Comparison of ENCODE assay signal across 26 cellular contexts in the genomic region with DNA sequence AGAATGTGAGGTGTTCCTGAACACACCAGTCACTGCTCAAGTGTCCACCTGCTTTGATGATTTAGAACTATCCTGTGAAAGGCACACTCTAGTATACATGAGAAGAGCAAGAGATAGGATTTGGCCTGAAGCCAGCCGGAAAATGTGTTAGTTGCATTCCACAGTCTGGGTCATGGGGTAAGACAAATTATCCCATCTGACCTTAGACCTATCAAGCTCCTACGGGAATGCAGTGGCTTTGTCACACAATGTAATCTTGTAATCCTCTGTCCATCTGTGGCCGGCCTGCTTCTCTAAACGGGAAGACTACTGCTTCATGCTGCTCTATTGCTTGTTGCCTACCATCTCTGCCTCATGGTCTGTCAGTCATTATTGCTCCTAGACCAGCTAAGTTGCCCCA.
DNase-seq lines count a peak whose midpoint lies in the region; ATAC-seq and TF ChIP-seq lines count a peak whose summit lies in the region.
"Had no signal": no experiment of that assay in that cellular context is flagged by ENCODE, and none has a peak within 500 bp of the region (broad histone marks: within the 10 kb centered on the region; RNA-seq: fewer than 3 reads in every experiment).

No MANE protein-coding gene starts in this region.

- CTCF ChIA-PET in Caco-2 (lab: Charles Lee) = no interaction called here

- DNase-seq in Caco-2 (peak; percentile 9 to 42), HT-29 (ENCODE audit: low spot score) (peak; percentile 4), brain microvascular endothelial cell (peak; percentile 27), lung microvascular endothelial cell (ENCODE audit: low read depth in 2 of 2) (peak; percentile 2 to 12), dermis blood vessel endothelial cell (no peak)
- DNase-seq in stimulated activated naive CD4-positive, alpha-beta T cell treated with Interleukin-2 at 50 U/mL for 16 hours (lab: John Stamatoyannopoulos, UW) = no peak
- DNase-seq: activated CD8-positive, alpha-beta T cell treated with anti-CD3 and anti-CD28 coated beads for 36 hours; activated naive CD4-positive, alpha-beta T cell; activated T-cell treated with anti-CD3 and anti-CD28 coated beads, Interleukin-2, amount 50 U/mL, for 24 hours; amniotic stem cell; CD4-positive, alpha-beta memory T cell; central memory CD4-positive, alpha-beta T cell; DMS79; effector memory CD4-positive, alpha-beta T cell; HCEC 1CT; NCI-H1105 treated with DMSO at 0.1 percent for 48 hours; NCI-H2107; NCI-H774; stimulated activated CD4-positive, alpha-beta T cell treated with anti-CD3 and anti-CD28 coated beads, Interleukin-4, amount 100 ng/mL, for 4 hours had no signal

- no peaks in the 10 kb centered on the region for H3K27me3 ChIP-seq in Caco-2 (replicated peaks; ENCODE audit: control insufficient read depth, insufficient read depth, low read length)
- no peaks in the 10 kb centered on the region for H3K27me3 ChIP-seq in brain microvascular endothelial cell (replicated peaks)
- H3K27me3 ChIP-seq: esophagus muscularis mucosa had no signal

- no peaks in the 10 kb centered on the region for H3K9me3 Mint-ChIP-seq in Caco-2 (ENCODE audit: unreplicated experiment)
- H3K9me3 Mint-ChIP-seq: activated CD8-positive, alpha-beta T cell treated with anti-CD3 and anti-CD28 coated beads for 36 hours; activated T-cell treated with anti-CD3 and anti-CD28 coated beads, Interleukin-2, amount 50 U/mL, for 24 hours; CD4-positive, alpha-beta memory T cell; T-helper 2 cell treated with Interferon-gamma antibody and Interleukin-4, amounts not matched to agents 5 μg/mL and 100 μg/mL, for 36 hours; type B pancreatic cell had no signal

- H3K27ac ChIP-seq in brain microvascular endothelial cell = no peak overlapping the region
- H3K27ac ChIP-seq: esophagus muscularis mucosa had no signal

- no TSS peak for BruUV-seq in Caco-2 (replicated peaks; lab: Mats Ljungman, UMichigan)

- no peaks in the 10 kb centered on the region for H3K36me3 Mint-ChIP-seq in Caco-2 (ENCODE audit: insufficient read depth, unreplicated experiment)
- H3K36me3 Mint-ChIP-seq: CD4-positive, alpha-beta memory T cell; type B pancreatic cell had no signal

- H3K9me3 ChIP-seq in Caco-2 = no peaks in the 10 kb centered on the region
- H3K9me3 ChIP-seq: esophagus muscularis mucosa had no signal

- H3K4me3 ChIP-seq in Caco-2 (ENCODE audit: low read depth, low read length) (no peak overlapping the region), brain microvascular endothelial cell (ENCODE audit: low read depth, low read length) (no peak overlapping the region)
- H3K4me3 ChIP-seq: esophagus muscularis mucosa had no signal

- no peak overlapping the region for H3K27ac Mint-ChIP-seq in Caco-2 (ENCODE audit: unreplicated experiment)
- H3K27ac Mint-ChIP-seq: activated CD8-positive, alpha-beta T cell treated with anti-CD3 and anti-CD28 coated beads for 36 hours; activated T-cell treated with anti-CD3 and anti-CD28 coated beads, Interleukin-2, amount 50 U/mL, for 24 hours; CD4-positive, alpha-beta memory T cell; T-helper 2 cell treated with Interferon-gamma antibody and Interleukin-4, amounts not matched to agents 5 μg/mL and 100 μg/mL, for 36 hours; type B pancreatic cell had no signal

- H3K36me3 ChIP-seq in Caco-2 (ENCODE audit: control insufficient read depth, insufficient read depth, low read length) (no peaks in the 10 kb centered on the region), brain microvascular endothelial cell (replicated peaks) (no peaks in the 10 kb centered on the region)
- H3K36me3 ChIP-seq: esophagus muscularis mucosa had no signal

- in situ Hi-C loops in brain microvascular endothelial cell (cut with HindIII; ENCODE audit: low pct_ligation_motif_present, low sequenced_read_pairs) = no loop called here

- POLR2A ChIA-PET in Caco-2 (lab: Charles Lee) = no interaction called here

- H3K4me3 Mint-ChIP-seq in Caco-2 (ENCODE audit: unreplicated experiment) = no peak overlapping the region
- H3K4me3 Mint-ChIP-seq: activated CD8-positive, alpha-beta T cell treated with anti-CD3 and anti-CD28 coated beads for 36 hours; activated T-cell treated with anti-CD3 and anti-CD28 coated beads, Interleukin-2, amount 50 U/mL, for 24 hours; CD4-positive, alpha-beta memory T cell; T-helper 2 cell treated with Interferon-gamma antibody and Interleukin-4, amounts not matched to agents 5 μg/mL and 100 μg/mL, for 36 hours; type B pancreatic cell; WTC11 had no signal

- H3K4me1 ChIP-seq in Caco-2 = peaks cover 10% of the 10 kb centered on the region
- H3K4me1 ChIP-seq: esophagus muscularis mucosa had no signal

- TF ChIP-seq CTCF in Caco-2 (IDR thresholded peaks at IDR 0.05; ENCODE audit: insufficient read depth in 1 of 2, low read depth in 1 of 2, low read length in 1 of 2, severe bottlenecking in 1 of 2, unreplicated experiment in 1 of 2) (no peak), brain microvascular endothelial cell (IDR thresholded peaks at IDR 0.05; ENCODE audit: low read depth, low read length, missing control alignments) (no peak)

- ATAC-seq in GM18498 (IDR thresholded peaks at IDR 0.05; ENCODE audit: unreplicated experiment) (no peak), HG02798 (IDR thresholded peaks at IDR 0.05; ENCODE audit: poor library complexity, unreplicated experiment) (no peak)
- ATAC-seq: activated CD8-positive, alpha-beta T cell treated with anti-CD3 and anti-CD28 coated beads for 36 hours; Panc1; WTC11 had no signal

- no peaks in the 10 kb centered on the region for H3K27me3 Mint-ChIP-seq in Caco-2 (ENCODE audit: insufficient read depth, unreplicated experiment)

- H3K4me1 Mint-ChIP-seq in Caco-2 (ENCODE audit: low read depth, unreplicated experiment) = no peaks in the 10 kb centered on the region

- intact Hi-C loops in Caco-2 (cut with micrococcal nuclease; ENCODE audit: unreplicated experiment) = no loop called here

Comparison
In these comparisons a context has a peak if more than half of its experiments do, and no peak if none do; other contexts are left out.
1. DNase-seq: peak in Caco-2 (2 of 2), HT-29 (single experiment), brain microvascular endothelial cell (single experiment) and lung microvascular endothelial cell (2 of 2); none in dermis blood vessel endothelial cell (single experiment) and stimulated activated naive CD4-positive, alpha-beta T cell treated with Interleukin-2 at 50 U/mL for 16 hours (single experiment).